Comparison of ENCODE assay signal across 8 cellular contexts in genomic region chr6:75204959-75205775, GRCh38. TPM values are rescaled to one million over a fixed set of nuclear protein-coding genes. Genes with fewer than 3 reads are reported as not detected.
A peak's percentile ranks its signal among the peaks of the same experiment; 100 is the strongest.
DNase-seq lines count a peak whose midpoint lies in the region; ATAC-seq and TF ChIP-seq lines count a peak whose summit lies in the region.

No MANE protein-coding gene starts in this region.

- H3K4me1 ChIP-seq in muscle layer of colon (ENCODE audit: insufficient read depth, low read length) (peaks cover 30% of the 10 kb centered on the region), aorta (ENCODE audit: control insufficient read depth in 1 of 2, insufficient read depth in 2 of 2, low read length in 2 of 2) (no peaks in the 10 kb centered on the region)

- no peaks in the 10 kb centered on the region for H3K36me3 ChIP-seq in muscle layer of colon (ENCODE audit: insufficient read depth, low read length)
- H3K36me3 ChIP-seq in aorta (ENCODE audit: control insufficient read depth in 1 of 2, insufficient read depth in 2 of 2, low read length in 1 of 2) = no peaks in the 10 kb centered on the region

- whole genome bisulfite sequencing in aorta, 2 donors = 0% methylated on average over 47 of the region's 47 CpGs

- H3K27me3 ChIP-seq in muscle layer of colon (ENCODE audit: control insufficient read depth in 1 of 2, insufficient read depth in 2 of 2, low read length in 2 of 2) (no peaks in the 10 kb centered on the region), aorta (ENCODE audit: control insufficient read depth in 1 of 2, insufficient read depth in 2 of 2, low read length in 1 of 2) (no peaks in the 10 kb centered on the region)

- peaks cover 53 to 56% of the 10 kb centered on the region in 2 donors for H3K4me1 Mint-ChIP-seq in effector memory CD8-positive, alpha-beta T cell (ENCODE audit: low read depth in 2 of 2)

- no peaks in the 10 kb centered on the region for H3K9me3 ChIP-seq in muscle layer of colon (ENCODE audit: low read length)
- H3K9me3 ChIP-seq in aorta (ENCODE audit: control insufficient read depth, low read length) = no peaks in the 10 kb centered on the region

- peak overlapping the region; percentile 69 to 76 for H3K4me3 Mint-ChIP-seq in effector memory CD8-positive, alpha-beta T cell

- H3K27me3 Mint-ChIP-seq in effector memory CD8-positive, alpha-beta T cell = peaks cover 89 to 91% of the 10 kb centered on the region in 2 donors

- ATAC-seq in effector memory CD8-positive, alpha-beta T cell (replicated peaks) = peak; percentile 8
- ATAC-seq in aorta (ENCODE audit: low FRiP score) (peak; percentile 37), GM18873 (IDR thresholded peaks at IDR 0.05; ENCODE audit: low FRiP score, unreplicated experiment) (no peak), GM18498 (IDR thresholded peaks at IDR 0.05; ENCODE audit: unreplicated experiment) (no peak)

- H3K9ac ChIP-seq in muscle layer of colon (ENCODE audit: low read length) = peak overlapping the region; percentile 89

- intact Hi-C loops in aorta (cut with DNase I) = loop anchor here (5.0 to 10.0 kb wide), 9 partner anchors 108 to 1468 kb away; no protein-coding TSS in a partner anchor

- H3K36me3 Mint-ChIP-seq in effector memory CD8-positive, alpha-beta T cell (ENCODE audit: insufficient read depth) = peaks cover 16% of the 10 kb centered on the region

- no peaks in the 10 kb centered on the region for H3K9me3 Mint-ChIP-seq in effector memory CD8-positive, alpha-beta T cell

- in situ Hi-C loops in GM13976 (cut with MboI; ENCODE audit: low sequenced_read_pairs, unreplicated experiment) = loop anchor here (25.0 kb wide), 4 partner anchors 618 to 1343 kb away; no protein-coding TSS in a partner anchor

- TF ChIP-seq CTCF in GM13976 (IDR thresholded peaks at IDR 0.05; ENCODE audit: borderline replicate concordance, control extremely low read depth, extremely low read depth, insufficient read depth, missing control alignments) = no peak

- H3K27ac ChIP-seq in muscle layer of colon (ENCODE audit: low read depth, low read length) = peak overlapping the region; percentile 98
- H3K27ac ChIP-seq in aorta (ENCODE audit: low read depth in 1 of 2, low read length in 2 of 2) = peak overlapping the region; percentile 1 to 43

- H3K27ac Mint-ChIP-seq in effector memory CD8-positive, alpha-beta T cell = no peak overlapping the region

- DNase-seq in GM13976 (ENCODE audit: low spot score) (peak; percentile 42), SHP77 (lab: John Stamatoyannopoulos, UW) (peak; percentile 12 to 14), aorta (peak; percentile 70 to 89), GF-D8 (lab: John Stamatoyannopoulos, UW) (no peak)
- peak in 1 of 3 experiments; percentile 3 for DNase-seq in effector memory CD8-positive, alpha-beta T cell

- H3K4me3 ChIP-seq in muscle layer of colon (ENCODE audit: low read depth in 1 of 2, low read length in 2 of 2) = peak overlapping the region; percentile 38 to 89
- H3K4me3 ChIP-seq in aorta (ENCODE audit: low read length in 2 of 2) = peak overlapping the region; percentile 56 to 73

RNA-seq across cellular contexts. Expression of gene COL12A1, which starts 0.7 kb away (rescaled TPM):
- 100 to 1,000 TPM; 150 to 214 TPM for total RNA-seq in aorta
- 10 to 100 TPM; 11.8 to 43.5 TPM for polyA plus RNA-seq in aorta

RNA-seq across cellular contexts. Expression of gene COX7A2, which starts 38.4 kb away (rescaled TPM):
- total RNA-seq in aorta = 100 to 1,000 TPM; 199 to 312 TPM
- 1,000 to 10,000 TPM in 1 of 2 donors, 100 to 1,000 TPM in 1; 299 to 1,052 TPM for polyA plus RNA-seq in aorta

Comparison
In these comparisons a context has a peak if more than half of its experiments do, and no peak if none do; other contexts are left out.
1. ATAC-seq: peak in effector memory CD8-positive, alpha-beta T cell (single experiment) and aorta (single experiment); none in GM18873 (single experiment) and GM18498 (single experiment).